14 cellular contexts compared by ENCODE assay signal in genomic region chr1:151037032-151037431, GRCh38.
"Had no signal": no experiment of that assay in that cellular context is flagged by ENCODE, and none has a peak within 500 bp of the region (broad histone marks: within the 10 kb centered on the region; RNA-seq: fewer than 3 reads in every experiment).

No MANE protein-coding gene starts in this region.

- H3K4me3 ChIP-seq: colonic mucosa had no signal

- H3K4me1 Mint-ChIP-seq: activated CD8-positive, alpha-beta memory T cell treated with anti-CD3 and anti-CD28 coated beads, Interleukin-2, amount 10 ng/mL, durations not matched to agents 7 days and 5 days had no signal

- H3K9me3 ChIP-seq: colonic mucosa, upper lobe of left lung had no signal

- H3K4me3 Mint-ChIP-seq: activated CD4-positive, alpha-beta memory T cell treated with anti-CD3 and anti-CD28 coated beads for 36 hours; activated CD8-positive, alpha-beta memory T cell treated with anti-CD3 and anti-CD28 coated beads, Interleukin-2, amount 10 ng/mL, durations not matched to agents 7 days and 5 days; activated naive CD4-positive, alpha-beta T cell treated with anti-CD3 and anti-CD28 coated beads, Interleukin-2, amount 10 ng/mL, durations not matched to agents 7 days and 5 days; naive thymus-derived CD8-positive, alpha-beta T cell had no signal

- DNase-seq: activated CD4-positive, alpha-beta memory T cell treated with anti-CD3 and anti-CD28 coated beads for 36 hours; activated CD8-positive, alpha-beta memory T cell treated with anti-CD3 and anti-CD28 coated beads, Interleukin-2, amount 10 ng/mL, durations not matched to agents 7 days and 5 days; activated naive CD4-positive, alpha-beta T cell treated with anti-CD3 and anti-CD28 coated beads, Interleukin-2, amount 10 ng/mL, durations not matched to agents 7 days and 5 days; activated T-cell treated with anti-CD3 and anti-CD28 coated beads, Interleukin-2, amount 50 U/mL, for 1 hour; colonic mucosa; foreskin melanocyte; head of caudate nucleus; left colon; naive thymus-derived CD8-positive, alpha-beta T cell; stimulated activated CD4-positive, alpha-beta T cell treated with anti-CD3 and anti-CD28 coated beads, Interleukin-4, amount 100 ng/mL, for 24 hours; stimulated activated naive CD4-positive, alpha-beta T cell treated with Interleukin-2 at 50 U/mL for 16 hours; T1000 had no signal

- H3K27ac Mint-ChIP-seq: activated CD4-positive, alpha-beta memory T cell treated with anti-CD3 and anti-CD28 coated beads for 36 hours; activated CD8-positive, alpha-beta memory T cell treated with anti-CD3 and anti-CD28 coated beads, Interleukin-2, amount 10 ng/mL, durations not matched to agents 7 days and 5 days; activated naive CD4-positive, alpha-beta T cell treated with anti-CD3 and anti-CD28 coated beads, Interleukin-2, amount 10 ng/mL, durations not matched to agents 7 days and 5 days; activated T-helper 2 cell treated with anti-CD3 and anti-CD28 coated beads, Interferon-gamma antibody, Interleukin-2, Interleukin-4, amounts not matched to agents 10 μg/mL and 5 μg/mL and 100 μg/mL, durations not matched to agents 14 hours and 24 hours and 36 hours had no signal

- H3K27me3 ChIP-seq: colonic mucosa, upper lobe of left lung had no signal

- ATAC-seq: activated CD8-positive, alpha-beta memory T cell treated with anti-CD3 and anti-CD28 coated beads, Interleukin-2, amount 10 ng/mL, durations not matched to agents 7 days and 5 days; left colon; naive thymus-derived CD8-positive, alpha-beta T cell had no signal

- H3K9me3 Mint-ChIP-seq: activated CD4-positive, alpha-beta memory T cell treated with anti-CD3 and anti-CD28 coated beads for 36 hours; activated naive CD4-positive, alpha-beta T cell treated with anti-CD3 and anti-CD28 coated beads, Interleukin-2, amount 10 ng/mL, durations not matched to agents 7 days and 5 days; activated T-helper 2 cell treated with anti-CD3 and anti-CD28 coated beads, Interferon-gamma antibody, Interleukin-2, Interleukin-4, amounts not matched to agents 10 μg/mL and 5 μg/mL and 100 μg/mL, durations not matched to agents 14 hours and 24 hours and 36 hours; naive thymus-derived CD8-positive, alpha-beta T cell had no signal

- H3K27ac ChIP-seq: colonic mucosa had no signal

- H3K4me1 ChIP-seq: colonic mucosa had no signal

- H3K27me3 Mint-ChIP-seq: activated CD4-positive, alpha-beta memory T cell treated with anti-CD3 and anti-CD28 coated beads for 36 hours; activated CD8-positive, alpha-beta memory T cell treated with anti-CD3 and anti-CD28 coated beads, Interleukin-2, amount 10 ng/mL, durations not matched to agents 7 days and 5 days; activated naive CD4-positive, alpha-beta T cell treated with anti-CD3 and anti-CD28 coated beads, Interleukin-2, amount 10 ng/mL, durations not matched to agents 7 days and 5 days; naive thymus-derived CD8-positive, alpha-beta T cell had no signal
